19 cellular contexts compared by ENCODE assay signal in the genomic region with DNA sequence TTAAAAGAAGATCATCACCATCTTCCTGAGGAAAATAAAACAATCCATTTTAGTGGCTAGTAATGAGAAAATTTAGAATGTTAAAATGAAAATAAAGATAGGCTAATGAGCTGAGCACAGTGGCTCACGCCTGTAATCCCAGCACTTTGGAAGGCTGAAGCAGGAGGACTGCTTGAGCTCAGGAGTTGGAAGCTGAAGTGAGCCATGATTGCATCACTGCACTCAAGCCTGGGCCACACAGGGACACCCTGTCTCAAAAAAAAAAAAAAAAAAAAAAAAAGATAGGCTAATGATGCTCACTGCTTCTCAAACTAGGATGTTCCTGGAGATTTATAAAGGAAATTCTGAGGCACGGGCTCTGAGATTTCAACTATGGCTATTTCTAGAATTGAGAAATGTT. TPM values are rescaled to one million over a fixed set of nuclear protein-coding genes. Genes with fewer than 3 reads are reported as not detected.
DNase-seq lines count a peak whose midpoint lies in the region; ATAC-seq, FAIRE-seq and TF ChIP-seq lines count a peak whose summit lies in the region.
"Had no signal": no experiment of that assay in that cellular context is flagged by ENCODE, and none has a peak within 500 bp of the region (broad histone marks: within the 10 kb centered on the region; RNA-seq: fewer than 3 reads in every experiment).

No MANE protein-coding gene starts in this region.

- peaks cover 5 to 9% of the 10 kb centered on the region in 2 donors for H3K36me3 ChIP-seq in kidney (ENCODE audit: control insufficient read depth in 1 of 2, insufficient read depth in 2 of 2, low read length in 2 of 2)
- H3K36me3 ChIP-seq: neutrophil had no signal

- H3K4me1 ChIP-seq in kidney (ENCODE audit: control insufficient read depth in 1 of 2, insufficient read depth in 1 of 2, low read depth in 1 of 2, low read length in 2 of 2), result no peaks in the 10 kb centered on the region
- H3K4me1 ChIP-seq: body of pancreas, gastroesophageal sphincter had no signal

- intact Hi-C loops in left ventricle myocardium superior (cut with micrococcal nuclease), result no loop called here
- intact Hi-C loops in cardiac septum (cut with DNase I), result no loop called here
- intact Hi-C loops in sciatic nerve (cut with DNase I), result no loop called here
- intact Hi-C loops in kidney (cut with DNase I), result no loop called here

- peak; percentile 37 for ATAC-seq in left ventricle myocardium superior
- no peak for ATAC-seq in sciatic nerve
- ATAC-seq: body of pancreas, gastroesophageal sphincter had no signal

- no peaks in the 10 kb centered on the region for H3K9me3 ChIP-seq in kidney (ENCODE audit: control insufficient read depth in 1 of 2, low read length in 2 of 2)
- H3K9me3 ChIP-seq: body of pancreas, gastroesophageal sphincter, neutrophil had no signal

- H3K9ac ChIP-seq in kidney (ENCODE audit: low read length in 2 of 2), result no peak overlapping the region

- TF ChIP-seq CTCF in fibroblast of mammary gland (conservative IDR thresholded peaks at IDR 0.05; ENCODE audit: control insufficient read depth, insufficient read depth, low read depth, low read length), result no peak
- no peak for TF ChIP-seq CTCF in kidney (IDR thresholded peaks at IDR 0.05; ENCODE audit: borderline replicate concordance, extremely low read depth, insufficient read depth)

- no peak overlapping the region for H3K4me3 ChIP-seq in fibroblast of mammary gland (ENCODE audit: control insufficient read depth, low read depth, low read length)
- H3K4me3 ChIP-seq in kidney (ENCODE audit: low read length in 2 of 2), result no peak overlapping the region
- H3K4me3 ChIP-seq: body of pancreas, gastroesophageal sphincter, skin epidermis had no signal

- DNase-seq in left ventricle myocardium superior (no peak), cardiac septum (ENCODE audit: low spot score) (no peak), M059J (ENCODE audit: low read depth) (peak; percentile 12), fibroblast of mammary gland (ENCODE audit: low read depth) (peak; percentile 37), sciatic nerve (ENCODE audit: low spot score) (no peak), kidney (no peak), amygdala (lab: John Stamatoyannopoulos, UW) (no peak), RPMI8226 (no peak)
- DNase-seq: body of pancreas; DMS79; effector CD8-positive, alpha-beta T cell; Karpas-422; mesendoderm; NCI-H2081 treated with DMSO at 0.1 percent for 48 hours; NCI-H748 treated with DMSO at 0.1 percent for 48 hours had no signal

- FAIRE-seq in kidney (lab: Jason Lieb, UNC), result no peak

- H3K27ac ChIP-seq in kidney (ENCODE audit: low read depth in 2 of 2, low read length in 2 of 2), result no peak overlapping the region
- H3K27ac ChIP-seq: body of pancreas, gastroesophageal sphincter, RWPE1 had no signal

RNA-seq across cellular contexts. Expression of a gene that starts 50.3 kb away (rescaled TPM):
- total RNA-seq in left ventricle myocardium superior (10.3 TPM), cardiac septum (9.9 TPM), sciatic nerve (53.7 TPM), kidney (23.3 TPM)
- total RNA-seq in M059J (2014; rRNA removed; shearing (Covaris generic)), result 7.2 and 20.2 TPM in 2 replicates
- polyA plus RNA-seq in kidney (ENCODE audit: insufficient read depth, low read depth, low replicate concordance), result 3.7 TPM

Comparison
In these comparisons a context has a peak if more than half of its experiments do, and no peak if none do; other contexts are left out.
1. DNase-seq: peak in M059J (single experiment) and fibroblast of mammary gland (single experiment); none in left ventricle myocardium superior (single experiment), cardiac septum (single experiment), sciatic nerve (single experiment), kidney (single experiment), amygdala (0 of 56) and RPMI8226 (single experiment).